27 cellular contexts compared by ENCODE assay signal in genomic region chr5:56006094-56006493, GRCh38. TPM values are rescaled to one million over a fixed set of nuclear protein-coding genes. Genes with fewer than 3 reads are reported as not detected.
DNase-seq lines count a peak whose midpoint lies in the region; ATAC-seq and TF ChIP-seq lines count a peak whose summit lies in the region.
"Had no signal": no experiment of that assay in that cellular context is flagged by ENCODE, and none has a peak within 500 bp of the region (broad histone marks: within the 10 kb centered on the region; RNA-seq: fewer than 3 reads in every experiment).

No MANE protein-coding gene starts in this region.

- TF ChIP-seq CTCF in Caco-2 (IDR thresholded peaks at IDR 0.05; ENCODE audit: insufficient read depth in 1 of 2, low read depth in 1 of 2, low read length in 1 of 2, severe bottlenecking in 1 of 2, unreplicated experiment in 1 of 2) (no peak), gastroesophageal sphincter (IDR thresholded peaks at IDR 0.05) (no peak)

- peak overlapping the region in 1 of 2 donors; percentile 24 for H3K4me3 Mint-ChIP-seq in stimulated activated naive CD8-positive, alpha-beta T cell treated with anti-CD3 and anti-CD28 coated beads, Interleukin-15, amount 100 ng/mL, for 72 hours
- no peak overlapping the region for H3K4me3 Mint-ChIP-seq in activated T-helper 2 cell treated with anti-CD3 and anti-CD28 coated beads, Interferon-gamma antibody, Interleukin-2, Interleukin-4, amounts not matched to agents 10 μg/mL and 5 μg/mL and 100 μg/mL, durations not matched to agents 14 hours and 24 hours and 36 hours (ENCODE audit: low read depth)
- no peak overlapping the region for H3K4me3 Mint-ChIP-seq in Caco-2 (ENCODE audit: unreplicated experiment)
- H3K4me3 Mint-ChIP-seq: central memory CD8-positive, alpha-beta T cell had no signal

- H3K4me3 ChIP-seq in Caco-2 (ENCODE audit: low read depth, low read length) (no peak overlapping the region), gastroesophageal sphincter (no peak overlapping the region), right cardiac atrium (ENCODE audit: low read length) (no peak overlapping the region)
- H3K4me3 ChIP-seq: gastrocnemius medialis, GM23248, MG63, stomach had no signal

- no peak for TF ChIP-seq POLR2A in gastroesophageal sphincter (IDR thresholded peaks at IDR 0.05)

- intact Hi-C loops in activated T-helper 2 cell treated with anti-CD3 and anti-CD28 coated beads, Interferon-gamma antibody, Interleukin-2, Interleukin-4, amounts not matched to agents 10 μg/mL and 5 μg/mL and 100 μg/mL, durations not matched to agents 14 hours and 24 hours and 36 hours (cut with micrococcal nuclease): no loop called here
- intact Hi-C loops in Caco-2 (cut with micrococcal nuclease; ENCODE audit: unreplicated experiment): no loop called here
- intact Hi-C loops in right cardiac atrium (cut with DNase I): no loop called here

- DNase-seq in stimulated activated naive CD8-positive, alpha-beta T cell treated with anti-CD3 and anti-CD28 coated beads, Interleukin-15, amount 100 ng/mL, for 72 hours: no peak
- DNase-seq in stimulated activated naive CD8-positive, alpha-beta T cell treated with anti-CD3 and anti-CD28 coated beads, Interleukin-15, Interleukin-2, amounts not matched to agents 100 U/mL and 50 U/mL, for 24 hours: no peak
- DNase-seq in NOMO-1 treated with dmso at 0.1 percent for 144 hours (lab: John Stamatoyannopoulos, UW; ENCODE audit: unreplicated experiment) (peak; percentile 16), germinal center (ENCODE audit: low spot score) (peak; percentile 15), Caco-2 (no peak), right cardiac atrium (no peak)
- DNase-seq in activated T-helper 2 cell treated with anti-CD3 and anti-CD28 coated beads, Interferon-gamma antibody, Interleukin-2, Interleukin-4, amounts not matched to agents 10 μg/mL and 5 μg/mL and 100 μg/mL, durations not matched to agents 14 hours and 24 hours and 36 hours (ENCODE audit: low spot score): no peak
- DNase-seq: activated CD4-positive, CD25-positive, alpha-beta regulatory T cell treated with anti-CD3 and anti-CD28 coated beads, Interleukin-2, amount 50 U/mL, for 72 hours; activated T-cell treated with anti-CD3 and anti-CD28 coated beads, Interleukin-2, amount 50 U/mL, for 1 hour; COR-L47; DMS79; gastrocnemius medialis; GDM1; GM23248; hypothalamus; KG1; MG63; NCI-H1417 treated with DMSO at 0.1 percent for 48 hours; NCI-H2107; NCI-H774; occipital lobe; RPMI8226; stomach; T-helper 1 cell; trophoblast cell had no signal

- TF ChIP-seq EP300 in gastroesophageal sphincter (IDR thresholded peaks at IDR 0.05): no peak

- no peaks in the 10 kb centered on the region for H3K9me3 ChIP-seq in Caco-2
- peaks cover 0 to 6% (median 0%) of the 10 kb centered on the region in 3 donors for H3K9me3 ChIP-seq in gastroesophageal sphincter
- H3K9me3 ChIP-seq in right cardiac atrium (ENCODE audit: control insufficient read depth, low read length): no peaks in the 10 kb centered on the region

- H3K27me3 ChIP-seq in Caco-2 (replicated peaks; ENCODE audit: control insufficient read depth, insufficient read depth, low read length) (no peaks in the 10 kb centered on the region), gastroesophageal sphincter (no peaks in the 10 kb centered on the region), right cardiac atrium (ENCODE audit: control insufficient read depth, insufficient read depth) (no peaks in the 10 kb centered on the region)
- H3K27me3 ChIP-seq: gastrocnemius medialis, MG63, stomach had no signal

- H3K27ac Mint-ChIP-seq in stimulated activated naive CD8-positive, alpha-beta T cell treated with anti-CD3 and anti-CD28 coated beads, Interleukin-15, amount 100 ng/mL, for 72 hours: no peak overlapping the region
- H3K27ac Mint-ChIP-seq in activated T-helper 2 cell treated with anti-CD3 and anti-CD28 coated beads, Interferon-gamma antibody, Interleukin-2, Interleukin-4, amounts not matched to agents 10 μg/mL and 5 μg/mL and 100 μg/mL, durations not matched to agents 14 hours and 24 hours and 36 hours: no peak overlapping the region
- H3K27ac Mint-ChIP-seq in Caco-2 (ENCODE audit: unreplicated experiment): no peak overlapping the region

- 67 to 89% methylated on average over 1 to 2 of the region's 2 CpGs for WGBS in gastroesophageal sphincter (ENCODE audit: low coverage in 1 of 2), 2 donors
- 95% methylated on average over 2 of the region's 2 CpGs for WGBS in right cardiac atrium

- no peaks in the 10 kb centered on the region for H3K36me3 ChIP-seq in Caco-2 (ENCODE audit: control insufficient read depth, insufficient read depth, low read length)
- H3K36me3 ChIP-seq in gastroesophageal sphincter: no peaks in the 10 kb centered on the region
- H3K36me3 ChIP-seq: gastrocnemius medialis, MG63, stomach had no signal

- H3K27me3 Mint-ChIP-seq in stimulated activated naive CD8-positive, alpha-beta T cell treated with anti-CD3 and anti-CD28 coated beads, Interleukin-15, amount 100 ng/mL, for 72 hours: no peaks in the 10 kb centered on the region
- H3K27me3 Mint-ChIP-seq in activated T-helper 2 cell treated with anti-CD3 and anti-CD28 coated beads, Interferon-gamma antibody, Interleukin-2, Interleukin-4, amounts not matched to agents 10 μg/mL and 5 μg/mL and 100 μg/mL, durations not matched to agents 14 hours and 24 hours and 36 hours (ENCODE audit: low read depth): peaks cover 20% of the 10 kb centered on the region
- H3K27me3 Mint-ChIP-seq in Caco-2 (ENCODE audit: insufficient read depth, unreplicated experiment): no peaks in the 10 kb centered on the region
- H3K27me3 Mint-ChIP-seq: central memory CD8-positive, alpha-beta T cell had no signal

- peak; percentile 62 for ATAC-seq in stimulated activated naive CD8-positive, alpha-beta T cell treated with anti-CD3 and anti-CD28 coated beads, Interleukin-15, amount 100 ng/mL, for 72 hours
- no peak for ATAC-seq in stimulated activated naive CD8-positive, alpha-beta T cell treated with anti-CD3 and anti-CD28 coated beads, Interleukin-15, Interleukin-2, amounts not matched to agents 100 U/mL and 50 U/mL, for 24 hours
- ATAC-seq in gastroesophageal sphincter (no peak), right cardiac atrium (no peak)
- ATAC-seq: gastrocnemius medialis had no signal

- no TSS peak for BruUV-seq in Caco-2 (replicated peaks; lab: Mats Ljungman, UMichigan)

- POLR2A ChIA-PET in Caco-2 (lab: Charles Lee): no interaction called here

- H3K36me3 Mint-ChIP-seq in activated T-helper 2 cell treated with anti-CD3 and anti-CD28 coated beads, Interferon-gamma antibody, Interleukin-2, Interleukin-4, amounts not matched to agents 10 μg/mL and 5 μg/mL and 100 μg/mL, durations not matched to agents 14 hours and 24 hours and 36 hours (ENCODE audit: low read depth): peaks cover 3% of the 10 kb centered on the region
- no peaks in the 10 kb centered on the region for H3K36me3 Mint-ChIP-seq in Caco-2 (ENCODE audit: insufficient read depth, unreplicated experiment)

- H3K27ac ChIP-seq in gastroesophageal sphincter: no peak overlapping the region
- no peak overlapping the region for H3K27ac ChIP-seq in right cardiac atrium (ENCODE audit: low read length)
- H3K27ac ChIP-seq: gastrocnemius medialis, GM23248, stomach had no signal

- H3K4me1 ChIP-seq in Caco-2: peaks cover 31% of the 10 kb centered on the region
- H3K4me1 ChIP-seq in gastroesophageal sphincter: no peaks in the 10 kb centered on the region
- H3K4me1 ChIP-seq in right cardiac atrium (ENCODE audit: control insufficient read depth, insufficient read depth, low read length): peaks cover 2% of the 10 kb centered on the region

- H3K9me3 Mint-ChIP-seq in stimulated activated naive CD8-positive, alpha-beta T cell treated with anti-CD3 and anti-CD28 coated beads, Interleukin-15, amount 100 ng/mL, for 72 hours: peaks cover 0 to 10% of the 10 kb centered on the region in 2 donors
- peaks cover 16% of the 10 kb centered on the region for H3K9me3 Mint-ChIP-seq in activated T-helper 2 cell treated with anti-CD3 and anti-CD28 coated beads, Interferon-gamma antibody, Interleukin-2, Interleukin-4, amounts not matched to agents 10 μg/mL and 5 μg/mL and 100 μg/mL, durations not matched to agents 14 hours and 24 hours and 36 hours
- peaks cover 10% of the 10 kb centered on the region for H3K9me3 Mint-ChIP-seq in Caco-2 (ENCODE audit: unreplicated experiment)
- H3K9me3 Mint-ChIP-seq: central memory CD8-positive, alpha-beta T cell had no signal

- CTCF ChIA-PET in Caco-2 (lab: Charles Lee): no interaction called here

- H3K4me1 Mint-ChIP-seq in stimulated activated naive CD8-positive, alpha-beta T cell treated with anti-CD3 and anti-CD28 coated beads, Interleukin-15, amount 100 ng/mL, for 72 hours: peaks cover 15% of the 10 kb centered on the region
- H3K4me1 Mint-ChIP-seq in activated T-helper 2 cell treated with anti-CD3 and anti-CD28 coated beads, Interferon-gamma antibody, Interleukin-2, Interleukin-4, amounts not matched to agents 10 μg/mL and 5 μg/mL and 100 μg/mL, durations not matched to agents 14 hours and 24 hours and 36 hours (ENCODE audit: low read depth): peaks cover 21% of the 10 kb centered on the region
- peaks cover 30% of the 10 kb centered on the region for H3K4me1 Mint-ChIP-seq in Caco-2 (ENCODE audit: low read depth, unreplicated experiment)
- H3K4me1 Mint-ChIP-seq: central memory CD8-positive, alpha-beta T cell had no signal

RNA-seq across cellular contexts. Expression of gene IL6ST, which starts 11.3 kb away (rescaled TPM):
- 56.2 and 67.2 TPM in 2 replicates for total RNA-seq in activated T-helper 2 cell treated with anti-CD3 and anti-CD28 coated beads, Interferon-gamma antibody, Interleukin-2, Interleukin-4, amounts not matched to agents 10 μg/mL and 5 μg/mL and 100 μg/mL, durations not matched to agents 14 hours and 24 hours and 36 hours
- total RNA-seq in Caco-2 (2022) (265 and 278 TPM in 2 replicates), gastroesophageal sphincter (100 to 1,000 TPM; 351 to 761 (median 435) TPM), right cardiac atrium (100 to 1,000 TPM; 192 to 238 (median 219) TPM)
- polyA plus RNA-seq in right cardiac atrium: 40.5 TPM

Comparison
In these comparisons a context has a peak if more than half of its experiments do, and no peak if none do; other contexts are left out.
1. DNase-seq: peak in NOMO-1 treated with dmso at 0.1 percent for 144 hours (single experiment) and germinal center (single experiment); none in stimulated activated naive CD8-positive, alpha-beta T cell treated with anti-CD3 and anti-CD28 coated beads, Interleukin-15, amount 100 ng/mL, for 72 hours (0 of 2), stimulated activated naive CD8-positive, alpha-beta T cell treated with anti-CD3 and anti-CD28 coated beads, Interleukin-15, Interleukin-2, amounts not matched to agents 100 U/mL and 50 U/mL, for 24 hours (single experiment), activated T-helper 2 cell treated with anti-CD3 and anti-CD28 coated beads, Interferon-gamma antibody, Interleukin-2, Interleukin-4, amounts not matched to agents 10 μg/mL and 5 μg/mL and 100 μg/mL, durations not matched to agents 14 hours and 24 hours and 36 hours (single experiment), Caco-2 (0 of 2) and right cardiac atrium (0 of 3).